ENCODE assay signal across 26 cellular contexts in genomic region chr18:49573835-49574234, GRCh38. TPM values are rescaled to one million over a fixed set of nuclear protein-coding genes. Genes with fewer than 3 reads are reported as not detected.
DNase-seq lines count a peak whose midpoint lies in the region; ATAC-seq, FAIRE-seq and TF ChIP-seq lines count a peak whose summit lies in the region.
"Had no signal": no experiment of that assay in that cellular context is flagged by ENCODE, and none has a peak within 500 bp of the region (broad histone marks: within the 10 kb centered on the region; RNA-seq: fewer than 3 reads in every experiment).

No MANE protein-coding gene starts in this region.

- H3K36me3 Mint-ChIP-seq in brain, result peaks cover 47% of the 10 kb centered on the region
- peaks cover 18% of the 10 kb centered on the region for H3K36me3 Mint-ChIP-seq in progenitor cell of endocrine pancreas (ENCODE audit: insufficient read depth)
- H3K36me3 Mint-ChIP-seq: CD14-positive monocyte; CD8-positive, alpha-beta memory T cell had no signal

- H3K27ac Mint-ChIP-seq in brain, result peak overlapping the region in 4 of 5 experiments; percentile 21 to 75 (median 52)
- peak overlapping the region; percentile 92 for H3K27ac Mint-ChIP-seq in progenitor cell of endocrine pancreas
- H3K27ac Mint-ChIP-seq: CD14-positive monocyte; CD4-positive, alpha-beta T cell; CD8-positive, alpha-beta memory T cell; HFFc6 had no signal

- TF ChIP-seq CTCF in brain (conservative IDR thresholded peaks at IDR 0.05) (no peak), progenitor cell of endocrine pancreas (IDR thresholded peaks at IDR 0.05; ENCODE audit: unreplicated experiment) (no peak), kidney (IDR thresholded peaks at IDR 0.05; ENCODE audit: borderline replicate concordance, extremely low read depth, insufficient read depth) (no peak)

- H3K9me3 Mint-ChIP-seq in brain (peaks cover 0 to 3% (median 0%) of the 10 kb centered on the region in 5 experiments), progenitor cell of endocrine pancreas (ENCODE audit: low read depth) (no peaks in the 10 kb centered on the region)
- H3K9me3 Mint-ChIP-seq: CD14-positive monocyte; CD4-positive, alpha-beta T cell; CD8-positive, alpha-beta memory T cell; HFFc6 had no signal

- no peaks in the 10 kb centered on the region for H3K36me3 ChIP-seq in kidney (ENCODE audit: control insufficient read depth in 1 of 2, insufficient read depth in 2 of 2, low read length in 2 of 2)
- H3K36me3 ChIP-seq: BE2C; BLaER1 treated with 17β-estradiol and CSF1 and Interleukin-3, amounts not matched to agents 10 nM and 100 nM; HAP-1 had no signal

- H3K27ac ChIP-seq in kidney (ENCODE audit: low read depth in 2 of 2, low read length in 2 of 2), result no peak overlapping the region
- H3K27ac ChIP-seq: 22Rv1; BLaER1 treated with 17β-estradiol and CSF1 and Interleukin-3, amounts not matched to agents 10 nM and 100 nM had no signal

- H3K27me3 Mint-ChIP-seq in brain (peaks cover 3% of the 10 kb centered on the region), progenitor cell of endocrine pancreas (no peaks in the 10 kb centered on the region)
- H3K27me3 Mint-ChIP-seq: CD4-positive, alpha-beta T cell had no signal

- DNase-seq in ELF-1 (ENCODE audit: low read depth, low spot score), result peak; percentile 58
- DNase-seq in islet precursor cell, result peak; percentile 58
- DNase-seq in progenitor cell of endocrine pancreas (ENCODE audit: low spot score, unreplicated experiment), result no peak
- DNase-seq in NCI-H82 treated with DMSO at 0.1 percent for 48 hours (lab: John Stamatoyannopoulos, UW; ENCODE audit: unreplicated experiment), result no peak
- no peak for DNase-seq in activated CD8-positive, alpha-beta memory T cell treated with anti-CD3 and anti-CD28 coated beads, Interleukin-2, amount 50 U/mL, for 48 hours
- no peak for DNase-seq in kidney
- DNase-seq: AML-193; BE2C; CD4-positive, alpha-beta T cell; CD8-positive, alpha-beta memory T cell; DMS 273 treated with DMSO at 0.1 percent for 48 hours; DMS79; EL; GF-D8; GOT3; HFFc6 had no signal

- intact Hi-C loops in kidney (cut with DNase I), result no loop called here

- H3K9ac ChIP-seq in kidney (ENCODE audit: low read length in 2 of 2), result no peak overlapping the region
- H3K9ac ChIP-seq: BLaER1 treated with 17β-estradiol and CSF1 and Interleukin-3, amounts not matched to agents 10 nM and 100 nM had no signal

- no peak for ATAC-seq in GM21825 (IDR thresholded peaks at IDR 0.05; ENCODE audit: unreplicated experiment)

- no peaks in the 10 kb centered on the region for H3K9me3 ChIP-seq in kidney (ENCODE audit: control insufficient read depth in 1 of 2, low read length in 2 of 2)
- H3K9me3 ChIP-seq: BE2C; BLaER1 treated with 17β-estradiol and CSF1 and Interleukin-3, amounts not matched to agents 10 nM and 100 nM; HAP-1 had no signal

- H3K4me3 Mint-ChIP-seq in brain, result no peak overlapping the region
- no peak overlapping the region for H3K4me3 Mint-ChIP-seq in progenitor cell of endocrine pancreas (ENCODE audit: low read depth)
- H3K4me3 Mint-ChIP-seq: CD14-positive monocyte; CD4-positive, alpha-beta T cell; CD8-positive, alpha-beta memory T cell; HFFc6 had no signal

- H3K4me1 Mint-ChIP-seq in brain, result peaks cover 42% of the 10 kb centered on the region
- peaks cover 21% of the 10 kb centered on the region for H3K4me1 Mint-ChIP-seq in progenitor cell of endocrine pancreas (ENCODE audit: low read depth)
- H3K4me1 Mint-ChIP-seq: CD14-positive monocyte; CD8-positive, alpha-beta memory T cell had no signal

- FAIRE-seq in kidney (lab: Jason Lieb, UNC), result no peak
- FAIRE-seq: A204.1, D721Med, GM12891, H54 had no signal

- peaks cover under 1 to 2% of the 10 kb centered on the region in 2 donors for H3K4me1 ChIP-seq in kidney (ENCODE audit: control insufficient read depth in 1 of 2, insufficient read depth in 1 of 2, low read depth in 1 of 2, low read length in 2 of 2)
- H3K4me1 ChIP-seq: BE2C; BLaER1 treated with 17β-estradiol and CSF1 and Interleukin-3, amounts not matched to agents 10 nM and 100 nM; HAP-1 had no signal

- no peak overlapping the region for H3K4me3 ChIP-seq in kidney (ENCODE audit: low read length in 2 of 2)
- H3K4me3 ChIP-seq: BLaER1 treated with 17β-estradiol and CSF1 and Interleukin-3, amounts not matched to agents 10 nM and 100 nM; HAP-1 had no signal

RNA-seq across cellular contexts. Expression of gene LIPG, which starts 12.0 kb away (rescaled TPM):
- polyA plus RNA-seq in brain (ENCODE audit: insufficient read depth, low read depth, low replicate concordance) (0.44 TPM), kidney (ENCODE audit: insufficient read depth, low read depth, low replicate concordance) (4.8 TPM)
- total RNA-seq in progenitor cell of endocrine pancreas (34.1 and 34.4 TPM in 2 replicates), kidney (50.9 TPM)
- total RNA-seq: CD4-positive, alpha-beta T cell; CD8-positive, alpha-beta memory T cell; HFFc6 had no signal
- polyA plus RNA-seq: CD14-positive monocyte; CD8-positive, alpha-beta memory T cell had no signal

Comparison
In these comparisons a context has a peak if more than half of its experiments do, and no peak if none do; other contexts are left out.
1. DNase-seq: peak in ELF-1 (single experiment) and islet precursor cell (single experiment); none in progenitor cell of endocrine pancreas (single experiment), NCI-H82 treated with DMSO at 0.1 percent for 48 hours (single experiment), activated CD8-positive, alpha-beta memory T cell treated with anti-CD3 and anti-CD28 coated beads, Interleukin-2, amount 50 U/mL, for 48 hours (single experiment) and kidney (single experiment).